Comparison of ENCODE assay signal across 11 cellular contexts in genomic region chr20:63500902-63501817, GRCh38. TPM values are rescaled to one million over a fixed set of nuclear protein-coding genes. Genes with fewer than 3 reads are reported as not detected.
DNase-seq lines count a peak whose midpoint lies in the region; ATAC-seq, FAIRE-seq and TF ChIP-seq lines count a peak whose summit lies in the region.
"Had no signal": no experiment of that assay in that cellular context is flagged by ENCODE, and none has a peak within 500 bp of the region (broad histone marks: within the 10 kb centered on the region; RNA-seq: fewer than 3 reads in every experiment).

No MANE protein-coding gene starts in this region.

- H3K4me2 ChIP-seq in A549 (0 out of 3 replicates have a peak overlapping the region, but pooled peaks have one; percentile 30), MM.1S (ENCODE audit: low read depth, low read length) (peak overlapping the region; percentile 63; the same call in 1 of the 2 replicates)
- H3K4me2 ChIP-seq: smooth muscle cell had no signal

- no peaks in the 10 kb centered on the region for H3F3A ChIP-seq in MM.1S (ENCODE audit: insufficient read depth, low read length)

- H3K9me2 ChIP-seq in MM.1S (replicated peaks; ENCODE audit: insufficient read depth, low read length) = no peaks in the 10 kb centered on the region

- H3K4me1 ChIP-seq in A549 (peaks cover 26% of the 10 kb centered on the region), MM.1S (ENCODE audit: low read length) (peaks cover 8% of the 10 kb centered on the region), right atrium auricular region (peaks cover 0 to 55% of the 10 kb centered on the region in 2 donors)

- no peaks in the 10 kb centered on the region for H4K20me1 ChIP-seq in MM.1S (ENCODE audit: insufficient read depth, low read length)

- TF ChIP-seq EP300 in A549 (IDR thresholded peaks at IDR 0.05) = no peak

- no peak for TF ChIP-seq POLR2A in A549 (IDR thresholded peaks at IDR 0.05; ENCODE audit: low read length)

- H3K79me2 ChIP-seq in MM.1S (ENCODE audit: low read length) = no peaks in the 10 kb centered on the region

- H3K9me3 ChIP-seq in A549 (peaks cover 17% of the 10 kb centered on the region), MM.1S (replicated peaks; ENCODE audit: insufficient read depth, low read length) (no peaks in the 10 kb centered on the region), right atrium auricular region (peaks cover 0 to 13% of the 10 kb centered on the region in 2 donors)

- H2AFZ ChIP-seq in MM.1S (ENCODE audit: low read length) = no peak overlapping the region

- CTCF ChIA-PET in A549 (lab: Yijun Ruan, JAX) = interaction anchor here (0.6 kb wide), 1 partner anchor 274 kb away, joined by 3 read pairs; no protein-coding TSS in a partner anchor

- no peak overlapping the region for H3K27ac ChIP-seq in A549
- no peak overlapping the region for H3K27ac ChIP-seq in MM.1S (ENCODE audit: low read length)
- peak overlapping the region; percentile 92 to 97 for H3K27ac ChIP-seq in right atrium auricular region
- H3K27ac ChIP-seq: HL-60, tibial artery had no signal

- TF ChIP-seq CTCF in A549 (IDR thresholded peaks at IDR 0.05) = no peak
- TF ChIP-seq CTCF in MM.1S (IDR thresholded peaks at IDR 0.05; ENCODE audit: low read length) = no peak
- no peak for TF ChIP-seq CTCF in right atrium auricular region (IDR thresholded peaks at IDR 0.05)

- no peak for FAIRE-seq in A549 (lab: Jason Lieb, UNC)
- FAIRE-seq: G401.6 had no signal

- POLR2A ChIA-PET in A549 (lab: Yijun Ruan, JAX) = no interaction called here

- H3K9ac ChIP-seq in MM.1S (ENCODE audit: low read length) = no peak overlapping the region

- whole genome bisulfite sequencing in A549 (ENCODE audit: missing lambda C conversion rate) = 73% methylated on average over 12 of the region's 27 CpGs

- peaks cover 62% of the 10 kb centered on the region for H3K27me3 ChIP-seq in MM.1S (replicated peaks; ENCODE audit: insufficient read depth, low read length)
- peaks cover 0 to 13% of the 10 kb centered on the region in 2 donors for H3K27me3 ChIP-seq in right atrium auricular region

- ATAC-seq in A549 (no peak), GM19463 (IDR thresholded peaks at IDR 0.05; ENCODE audit: unreplicated experiment) (no peak)
- ATAC-seq in activated CD4-positive, CD25-positive, alpha-beta regulatory T cell treated with anti-CD3 and anti-CD28 coated beads, Interleukin-2, amount 50 U/mL, for 24 hours = no peak

- no peak overlapping the region for H3K4me3 ChIP-seq in A549
- no peak overlapping the region for H3K4me3 ChIP-seq in MM.1S (ENCODE audit: low read length)
- peak overlapping the region in 1 of 2 donors; percentile 7 for H3K4me3 ChIP-seq in right atrium auricular region
- H3K4me3 ChIP-seq: smooth muscle cell, tibial artery had no signal

- no peaks in the 10 kb centered on the region for H3K36me3 ChIP-seq in MM.1S (replicated peaks; ENCODE audit: insufficient read depth, low read length)
- H3K36me3 ChIP-seq in right atrium auricular region = no peaks in the 10 kb centered on the region
- H3K36me3 ChIP-seq: tibial artery had no signal

- DNase-seq in A549 (ENCODE audit: low read depth in 1 of 2, low spot score in 1 of 2) (no peak), MM.1S (no peak), right atrium auricular region (ENCODE audit: low spot score) (no peak), hepatic stellate cell (ENCODE audit: low spot score) (no peak)
- DNase-seq: tibial artery had no signal

- no peak for TF ChIP-seq RAD21 in A549 (conservative IDR thresholded peaks at IDR 0.05 in 1 of 2, IDR thresholded peaks at IDR 0.05 in 1 of 2)

TF ChIP-seq in A549, 52 proteins besides CTCF, POLR2A, EP300 and RAD21 (continues in another document):
- TF ChIP-seq BHLHE40 (IDR thresholded peaks at IDR 0.05; ENCODE audit: low read depth, low read length) = no peak
- TF ChIP-seq ZC3H11A (IDR thresholded peaks at IDR 0.05) = no peak
- no peak for TF ChIP-seq PBX3 (IDR thresholded peaks at IDR 0.05)
- TF ChIP-seq PHF8 (IDR thresholded peaks at IDR 0.05; ENCODE audit: borderline replicate concordance, low read depth) = no peak
- TF ChIP-seq TFCP2L1 (CRISPR knock-in tag; IDR thresholded peaks at IDR 0.05) = no peak
- TF ChIP-seq GATA3 (IDR thresholded peaks at IDR 0.05; ENCODE audit: borderline replicate concordance) = no peak
- TF ChIP-seq ELK1 (IDR thresholded peaks at IDR 0.05; ENCODE audit: low read depth, low read length) = no peak
- TF ChIP-seq KDM5A (IDR thresholded peaks at IDR 0.05) = no peak
- no peak for TF ChIP-seq SREBF2 (IDR thresholded peaks at IDR 0.05)
- TF ChIP-seq HMGXB4 (CRISPR knock-in tag; IDR thresholded peaks at IDR 0.05; ENCODE audit: borderline replicate concordance) = no peak
- TF ChIP-seq ZNF302 (CRISPR knock-in tag; IDR thresholded peaks at IDR 0.05) = no peak

RNA-seq across cellular contexts. Expression of gene EEF1A2, which starts 2.3 kb away (rescaled TPM):
- polyA plus RNA-seq in A549 (2011; rRNA removed) (16.3 and 17.4 TPM in 2 replicates), A549 (2017; fragmentation: RNase III; extraction: RNeasy Plus Mini Kit Qiagen cat#74134 plus additional on column Dnase treatment) (128 to 141 TPM (median 129 TPM) in 3 replicates)
- polyA plus RNA-seq in A549 (2012; cell fraction: cytosol; rRNA removed) = 34.8 and 42.6 TPM in 2 replicates
- 54.0 and 82.0 TPM in 2 replicates for polyA plus RNA-seq in A549 (2012; cell fraction: nucleus; rRNA removed)
- polyA minus RNA-seq in A549 (2011; rRNA and poly(A)+ RNA removed) = 17.8 and 30.8 TPM in 2 replicates
- total RNA-seq in right atrium auricular region = 100 to 1,000 TPM; 797 to 886 TPM

RNA-seq across cellular contexts. Expression of gene PPDPF, which starts 19.4 kb away (rescaled TPM):
- polyA plus RNA-seq in A549 (2011; rRNA removed) (4.6 and 7.7 TPM in 2 replicates), A549 (2017; fragmentation: RNase III; extraction: RNeasy Plus Mini Kit Qiagen cat#74134 plus additional on column Dnase treatment) (217 to 227 TPM (median 224 TPM) in 3 replicates)
- polyA plus RNA-seq in A549 (2012; cell fraction: cytosol; rRNA removed) = 115 and 196 TPM in 2 replicates
- polyA plus RNA-seq in A549 (2012; cell fraction: nucleus; rRNA removed) = 41.3 and 97.2 TPM in 2 replicates
- polyA minus RNA-seq in A549 (2011; rRNA and poly(A)+ RNA removed) = 5.5 and 18.1 TPM in 2 replicates
- 100 to 1,000 TPM; 138 to 185 TPM for total RNA-seq in right atrium auricular region

RNA-seq across cellular contexts. Expression of gene KCNQ2, which starts 28.7 kb away (rescaled TPM):
- polyA plus RNA-seq in A549 (2011; rRNA removed) (0.14 and 0.32 TPM in 2 replicates), A549 (2017; fragmentation: RNase III; extraction: RNeasy Plus Mini Kit Qiagen cat#74134 plus additional on column Dnase treatment) (0.15 to 0.38 TPM (median 0.36 TPM) in 3 replicates)
- 1.1 and 1.2 TPM in 2 replicates for polyA plus RNA-seq in A549 (2012; cell fraction: cytosol; rRNA removed)
- 0.91 and 1.3 TPM in 2 replicates for polyA plus RNA-seq in A549 (2012; cell fraction: nucleus; rRNA removed)
- not detected in 2 replicates for polyA minus RNA-seq in A549 (2011; rRNA and poly(A)+ RNA removed)
- total RNA-seq in right atrium auricular region = not detected

RNA-seq across cellular contexts. Expression of gene PTK6, which starts 36.0 kb away (rescaled TPM):
- polyA plus RNA-seq in A549 (2011; rRNA removed) = 1.1 and 1.2 TPM in 2 replicates
- 1.3 and 1.8 TPM in 2 replicates for polyA plus RNA-seq in A549 (2012; cell fraction: cytosol; rRNA removed)
- 4.3 and 4.6 TPM in 2 replicates for polyA plus RNA-seq in A549 (2012; cell fraction: nucleus; rRNA removed)
- 1.6 to 2.2 TPM (median 2.0 TPM) in 3 replicates for polyA plus RNA-seq in A549 (2017; fragmentation: RNase III; extraction: RNeasy Plus Mini Kit Qiagen cat#74134 plus additional on column Dnase treatment)
- polyA minus RNA-seq in A549 (2011; rRNA and poly(A)+ RNA removed) = 0.54 and 0.91 TPM in 2 replicates
- total RNA-seq in right atrium auricular region = not detected
- total RNA-seq: smooth muscle cell had no signal

RNA-seq across cellular contexts. Expression of gene SRMS, which starts 46.4 kb away (rescaled TPM):
- polyA plus RNA-seq in A549 (2011; rRNA removed) (not detected in 2 replicates), A549 (2017; fragmentation: RNase III; extraction: RNeasy Plus Mini Kit Qiagen cat#74134 plus additional on column Dnase treatment) (not detected in 3 replicates)
- polyA plus RNA-seq in A549 (2012; cell fraction: cytosol; rRNA removed) = not detected in 2 replicates
- 0.02 TPM in 1 of 2 replicates, not detected in the other for polyA plus RNA-seq in A549 (2012; cell fraction: nucleus; rRNA removed)
- polyA minus RNA-seq in A549 (2011; rRNA and poly(A)+ RNA removed) = not detected in 2 replicates
- total RNA-seq in right atrium auricular region = not detected
- total RNA-seq: mucosa of gallbladder, smooth muscle cell had no signal
- polyA plus RNA-seq: smooth muscle cell had no signal

Comparison
In these comparisons a context has a peak if more than half of its experiments do, and no peak if none do; other contexts are left out.
1. H3K27ac ChIP-seq: peak in right atrium auricular region (2 of 2); none in A549 (0 of 2) and MM.1S (single experiment).